16 cellular contexts compared by ENCODE assay signal in genomic region chr4:98374643-98375042, GRCh38.
DNase-seq lines count a peak whose midpoint lies in the region; ATAC-seq and TF ChIP-seq lines count a peak whose summit lies in the region.
"Had no signal": no experiment of that assay in that cellular context is flagged by ENCODE, and none has a peak within 500 bp of the region (broad histone marks: within the 10 kb centered on the region; RNA-seq: fewer than 3 reads in every experiment).

No MANE protein-coding gene starts in this region.

- H3K27me3 ChIP-seq in right cardiac atrium (ENCODE audit: control insufficient read depth, insufficient read depth) (no peaks in the 10 kb centered on the region), endodermal cell (ENCODE audit: control insufficient read depth, insufficient read depth, low read length, poor library complexity, severe bottlenecking) (no peaks in the 10 kb centered on the region), uterus (no peaks in the 10 kb centered on the region)

- no peak for ATAC-seq in left ventricle myocardium superior
- ATAC-seq in right cardiac atrium, result no peak

- H3K36me3 Mint-ChIP-seq in endodermal cell (ENCODE audit: low read depth), result peaks cover 8% of the 10 kb centered on the region

- no peaks in the 10 kb centered on the region for H3K4me1 Mint-ChIP-seq in endodermal cell

- peaks cover under 1% of the 10 kb centered on the region for H3K9me3 Mint-ChIP-seq in endodermal cell

- TF ChIP-seq CTCF in endodermal cell (conservative IDR thresholded peaks at IDR 0.05), result no peak
- no peak for TF ChIP-seq CTCF in uterus (IDR thresholded peaks at IDR 0.05)

- DNase-seq in left ventricle myocardium superior (peak; percentile 52), right cardiac atrium (no peak), endodermal cell (no peak), myocyte (ENCODE audit: low read depth) (peak; percentile 61), T-helper 1 cell (no peak), uterus (no peak), 8988T (no peak), SHP77 treated with DMSO at 0.1 percent for 48 hours (lab: John Stamatoyannopoulos, UW) (no peak)
- DNase-seq: CD8-positive, alpha-beta memory T cell; GF-D8; MV-4-11; NCI-H1417 treated with DMSO at 0.1 percent for 48 hours; NCI-H2081 treated with DMSO at 0.1 percent for 48 hours; NCI-H524 had no signal

- 82% methylated on average over 5 of the region's 5 CpGs for WGBS in right cardiac atrium
- WGBS in endodermal cell (ENCODE audit: insufficient coverage in 1 of 2, insufficient read length in 1 of 2), 2 experiments, result 95 to 100% methylated on average over 3 to 5 of the region's 5 CpGs

- H3K9ac ChIP-seq in endodermal cell (ENCODE audit: extremely low read depth, low read length, poor library complexity, severe bottlenecking), result no peak overlapping the region

- H3K4me1 ChIP-seq in right cardiac atrium (ENCODE audit: control insufficient read depth, insufficient read depth, low read length) (no peaks in the 10 kb centered on the region), endodermal cell (ENCODE audit: control insufficient read depth, insufficient read depth, low read length) (no peaks in the 10 kb centered on the region), uterus (no peaks in the 10 kb centered on the region)
- H3K4me1 ChIP-seq: HAP-1 had no signal

- H3K4me3 ChIP-seq in right cardiac atrium (ENCODE audit: low read length), result no peak overlapping the region
- H3K4me3 ChIP-seq in endodermal cell (ENCODE audit: low read length), result no peak overlapping the region
- H3K4me3 ChIP-seq in uterus, result no peak overlapping the region
- H3K4me3 ChIP-seq: HAP-1 had no signal

- H3K4me3 Mint-ChIP-seq in endodermal cell, result no peak overlapping the region
- H3K4me3 Mint-ChIP-seq: CD8-positive, alpha-beta memory T cell had no signal

- H3K9me3 ChIP-seq in right cardiac atrium (ENCODE audit: control insufficient read depth, low read length) (no peaks in the 10 kb centered on the region), endodermal cell (ENCODE audit: control insufficient read depth, low read length) (peaks cover under 1% of the 10 kb centered on the region), uterus (no peaks in the 10 kb centered on the region)
- H3K9me3 ChIP-seq: HAP-1 had no signal

- no peak for TF ChIP-seq POLR2A in uterus (IDR thresholded peaks at IDR 0.05)

- H3K27ac ChIP-seq in right cardiac atrium (ENCODE audit: low read length) (no peak overlapping the region), endodermal cell (ENCODE audit: low read depth, low read length) (no peak overlapping the region), uterus (no peak overlapping the region)
- H3K27ac ChIP-seq: RWPE1 had no signal

- no peaks in the 10 kb centered on the region for H3K27me3 Mint-ChIP-seq in endodermal cell (ENCODE audit: insufficient read depth)
- H3K27me3 Mint-ChIP-seq: CD8-positive, alpha-beta memory T cell had no signal

- H3K27ac Mint-ChIP-seq in endodermal cell, result peak overlapping the region; percentile 21

- H3K36me3 ChIP-seq in endodermal cell (ENCODE audit: control insufficient read depth, insufficient read depth, low read length) (peaks cover 7% of the 10 kb centered on the region), uterus (no peaks in the 10 kb centered on the region)

- intact Hi-C loops in left ventricle myocardium superior (cut with micrococcal nuclease), result no loop called here
- intact Hi-C loops in right cardiac atrium (cut with DNase I), result no loop called here
- intact Hi-C loops in uterus (cut with DNase I; ENCODE audit: low total_unique reads), result no loop called here

Comparison
In these comparisons a context has a peak if more than half of its experiments do, and no peak if none do; other contexts are left out.
1. DNase-seq: peak in left ventricle myocardium superior (single experiment) and myocyte (single experiment); none in right cardiac atrium (0 of 3), endodermal cell (single experiment), T-helper 1 cell (0 of 5), uterus (0 of 2), 8988T (single experiment) and SHP77 treated with DMSO at 0.1 percent for 48 hours (single experiment).